In the genomic region with DNA sequence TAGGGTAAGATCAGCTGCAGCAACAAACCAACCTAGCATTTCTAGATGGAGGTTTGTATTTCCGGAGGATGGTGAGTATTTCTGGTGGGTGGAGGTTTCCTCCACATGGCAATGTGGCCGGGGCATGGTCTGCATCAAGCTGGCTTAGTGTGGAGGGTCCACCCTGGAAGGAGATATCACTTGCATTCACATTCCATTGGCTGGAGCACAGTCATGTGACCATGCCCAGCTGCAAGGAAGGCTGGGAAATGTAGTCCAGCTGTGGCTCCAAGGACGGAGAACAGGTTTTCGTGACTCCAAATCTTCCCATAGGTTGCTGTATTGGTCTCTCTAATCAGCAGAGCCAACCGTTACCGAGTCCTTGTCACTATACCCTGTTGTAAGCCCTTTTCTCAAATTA, we compare ENCODE assay signal across 8 cellular contexts.
DNase-seq lines count a peak whose midpoint lies in the region; ATAC-seq and TF ChIP-seq lines count a peak whose summit lies in the region.

No MANE protein-coding gene starts in this region.

- POLR2A ChIA-PET in activated CD8-positive, alpha-beta T cell treated with anti-CD3 and anti-CD28 coated beads for 36 hours (lab: Charles Lee) = interaction anchor here (0.8 kb wide), 1 partner anchor 10 kb away, joined by 4 read pairs; no protein-coding TSS in a partner anchor

- peak; percentile 23 for ATAC-seq in activated CD8-positive, alpha-beta T cell treated with anti-CD3 and anti-CD28 coated beads for 36 hours
- ATAC-seq in HG03280 (IDR thresholded peaks at IDR 0.05; ENCODE audit: unreplicated experiment) (no peak), HG02840 (IDR thresholded peaks at IDR 0.05; ENCODE audit: low FRiP score, unreplicated experiment) (no peak)

- peak overlapping the region; percentile 93 for H3K27ac Mint-ChIP-seq in activated CD8-positive, alpha-beta T cell treated with anti-CD3 and anti-CD28 coated beads for 36 hours

- H3K27me3 Mint-ChIP-seq in activated CD8-positive, alpha-beta T cell treated with anti-CD3 and anti-CD28 coated beads for 36 hours = no peaks in the 10 kb centered on the region

- no peak for TF ChIP-seq CTCF in activated CD8-positive, alpha-beta T cell treated with anti-CD3 and anti-CD28 coated beads for 36 hours (IDR thresholded peaks at IDR 0.05)

- H3K36me3 Mint-ChIP-seq in activated CD8-positive, alpha-beta T cell treated with anti-CD3 and anti-CD28 coated beads for 36 hours (ENCODE audit: low read depth) = peaks cover 3% of the 10 kb centered on the region

- DNase-seq in NCI-H2029 (lab: John Stamatoyannopoulos, UW) (peak; percentile 28), NCI-H2029 treated with DMSO at 0.1 percent for 48 hours (lab: John Stamatoyannopoulos, UW) (no peak), NCI-H2171 treated with DMSO at 0.1 percent for 48 hours (lab: John Stamatoyannopoulos, UW) (peak; percentile 77), erythroblast (lab: John Stamatoyannopoulos, UW) (peak; percentile 77 to 79), putamen (ENCODE audit: low spot score) (peak; percentile 77)
- peak; percentile 78 for DNase-seq in activated CD8-positive, alpha-beta T cell treated with anti-CD3 and anti-CD28 coated beads for 36 hours

- CTCF ChIA-PET in activated CD8-positive, alpha-beta T cell treated with anti-CD3 and anti-CD28 coated beads for 36 hours (lab: Charles Lee) = interaction anchor here (0.8 to 1.8 kb wide), 5 partner anchors 9 to 111 kb away, joined by 3 to 5 read pairs (median 4); no protein-coding TSS in a partner anchor

- TF ChIP-seq POLR2A in erythroblast (IDR thresholded peaks at IDR 0.05; ENCODE audit: low read length) = no peak

- peaks cover 55% of the 10 kb centered on the region for H3K4me1 Mint-ChIP-seq in activated CD8-positive, alpha-beta T cell treated with anti-CD3 and anti-CD28 coated beads for 36 hours (ENCODE audit: low read depth)

- H3K4me3 Mint-ChIP-seq in activated CD8-positive, alpha-beta T cell treated with anti-CD3 and anti-CD28 coated beads for 36 hours = peak overlapping the region; percentile 45

- intact Hi-C loops in activated CD8-positive, alpha-beta T cell treated with anti-CD3 and anti-CD28 coated beads for 36 hours (cut with micrococcal nuclease) = no loop called here

- no peaks in the 10 kb centered on the region for H3K9me3 Mint-ChIP-seq in activated CD8-positive, alpha-beta T cell treated with anti-CD3 and anti-CD28 coated beads for 36 hours
